In the genomic region with DNA sequence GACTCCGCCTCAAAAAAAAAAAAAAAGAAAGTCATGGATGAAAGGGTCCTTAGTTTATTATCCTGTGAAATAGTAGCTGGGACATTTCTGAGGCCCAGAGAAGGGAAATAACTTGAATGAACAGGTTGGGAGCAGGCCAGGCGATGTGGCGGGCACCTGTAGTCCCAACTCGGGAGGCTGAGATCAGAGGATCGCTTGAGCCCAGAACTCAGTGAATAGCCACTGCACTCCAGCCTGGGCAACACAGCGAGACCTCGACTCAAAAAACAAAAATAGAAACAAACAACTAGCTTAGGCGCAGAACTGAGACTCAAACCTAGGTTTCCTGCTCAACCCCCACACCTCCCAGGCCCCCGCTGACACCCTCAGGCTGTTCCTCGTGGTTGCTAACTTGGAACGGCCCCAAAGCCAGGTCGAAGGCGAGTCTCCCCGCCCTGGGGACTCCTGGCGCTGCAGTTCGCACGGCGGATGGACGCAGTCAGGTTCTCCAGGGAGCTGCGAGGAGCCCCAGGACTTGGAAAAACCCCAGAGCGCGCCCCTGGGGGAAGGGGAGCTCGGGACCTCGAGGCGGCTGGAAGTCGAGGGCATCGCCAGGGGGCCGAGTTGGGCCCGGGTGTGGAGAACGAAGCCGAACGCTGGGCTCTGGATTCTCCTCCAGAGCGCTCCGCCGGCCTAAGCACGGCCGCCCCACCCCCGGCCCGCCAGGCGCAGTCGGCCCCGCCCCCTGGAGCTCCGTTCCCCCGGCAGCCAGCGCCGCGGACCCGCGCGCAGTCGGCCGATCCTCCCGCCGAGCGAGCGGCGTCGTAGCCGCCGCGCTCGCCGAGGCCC, we compare ENCODE assay signal across 8 cellular contexts. TPM values are rescaled to one million over a fixed set of nuclear protein-coding genes. Genes with fewer than 3 reads are reported as not detected.
DNase-seq lines count a peak whose midpoint lies in the region; ATAC-seq and TF ChIP-seq lines count a peak whose summit lies in the region.

A gene with protein sequence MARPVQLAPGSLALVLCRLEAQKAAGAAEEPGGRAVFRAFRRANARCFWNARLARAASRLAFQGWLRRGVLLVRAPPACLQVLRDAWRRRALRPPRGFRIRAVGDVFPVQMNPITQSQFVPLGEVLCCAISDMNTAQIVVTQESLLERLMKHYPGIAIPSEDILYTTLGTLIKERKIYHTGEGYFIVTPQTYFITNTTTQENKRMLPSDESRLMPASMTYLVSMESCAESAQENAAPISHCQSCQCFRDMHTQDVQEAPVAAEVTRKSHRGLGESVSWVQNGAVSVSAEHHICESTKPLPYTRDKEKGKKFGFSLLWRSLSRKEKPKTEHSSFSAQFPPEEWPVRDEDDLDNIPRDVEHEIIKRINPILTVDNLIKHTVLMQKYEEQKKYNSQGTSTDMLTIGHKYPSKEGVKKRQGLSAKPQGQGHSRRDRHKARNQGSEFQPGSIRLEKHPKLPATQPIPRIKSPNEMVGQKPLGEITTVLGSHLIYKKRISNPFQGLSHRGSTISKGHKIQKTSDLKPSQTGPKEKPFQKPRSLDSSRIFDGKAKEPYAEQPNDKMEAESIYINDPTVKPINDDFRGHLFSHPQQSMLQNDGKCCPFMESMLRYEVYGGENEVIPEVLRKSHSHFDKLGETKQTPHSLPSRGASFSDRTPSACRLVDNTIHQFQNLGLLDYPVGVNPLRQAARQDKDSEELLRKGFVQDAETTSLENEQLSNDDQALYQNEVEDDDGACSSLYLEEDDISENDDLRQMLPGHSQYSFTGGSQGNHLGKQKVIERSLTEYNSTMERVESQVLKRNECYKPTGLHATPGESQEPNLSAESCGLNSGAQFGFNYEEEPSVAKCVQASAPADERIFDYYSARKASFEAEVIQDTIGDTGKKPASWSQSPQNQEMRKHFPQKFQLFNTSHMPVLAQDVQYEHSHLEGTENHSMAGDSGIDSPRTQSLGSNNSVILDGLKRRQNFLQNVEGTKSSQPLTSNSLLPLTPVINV (plus strand): TSS at position 768 of the 828 bp plus-strand sequence. CDS start 93 bp downstream, outside the sequence.

- H3K9me3 ChIP-seq in mucosa of descending colon: no peaks in the 10 kb centered on the region

- intact Hi-C loops in mucosa of descending colon (cut with DNase I, micrococcal nuclease): no loop called here

- DNase-seq in NCI-H1417 (lab: John Stamatoyannopoulos, UW) (peak; percentile 47 to 89 (median 88)), NCI-H1417 treated with DMSO at 0.1 percent for 48 hours (lab: John Stamatoyannopoulos, UW) (no peak), NCI-H748 (lab: John Stamatoyannopoulos, UW; ENCODE audit: unreplicated experiment) (peak; percentile 75), mucosa of descending colon (peak; percentile 57 to 82 (median 67))
- DNase-seq in activated CD8-positive, alpha-beta memory T cell treated with anti-CD3 and anti-CD28 coated beads for 4 hours (ENCODE audit: low read depth in 2 of 2): peak; percentile 8 to 14
- peak; percentile 14 to 42 (median 37) for DNase-seq in effector memory CD8-positive, alpha-beta T cell
- DNase-seq in stimulated activated CD8-positive, alpha-beta memory T cell treated with anti-CD3 and anti-CD28 coated beads, Interleukin-7, amount 100 ng/mL, for 1 hour (ENCODE audit: low read depth in 2 of 2): peak; percentile 2 to 29

- no peak within 1 kb of the TSS for H3K27ac Mint-ChIP-seq in effector memory CD8-positive, alpha-beta T cell

- ATAC-seq in HG02981 (IDR thresholded peaks at IDR 0.05; ENCODE audit: unreplicated experiment): peak; percentile 48
- ATAC-seq in effector memory CD8-positive, alpha-beta T cell (replicated peaks): peak; percentile 73
- peak; percentile 93 for ATAC-seq in mucosa of descending colon

- H3K36me3 ChIP-seq in mucosa of descending colon (ENCODE audit: low read depth): no peaks in the 10 kb centered on the region

- peak within 1 kb of the TSS; percentile 70 to 81 for H3K4me3 Mint-ChIP-seq in effector memory CD8-positive, alpha-beta T cell

- no peaks in the 10 kb centered on the region for H3K9me3 Mint-ChIP-seq in effector memory CD8-positive, alpha-beta T cell

- no peak for TF ChIP-seq CTCF in mucosa of descending colon (IDR thresholded peaks at IDR 0.05)

- H3K4me3 ChIP-seq in mucosa of descending colon: peak within 1 kb of the TSS; percentile 17

- H3K4me1 ChIP-seq in mucosa of descending colon (ENCODE audit: low read depth): no peaks in the 10 kb centered on the region

- peaks cover 2% of the 10 kb centered on the region for H3K36me3 Mint-ChIP-seq in effector memory CD8-positive, alpha-beta T cell (ENCODE audit: insufficient read depth)

- peaks cover 0 to 6% of the 10 kb centered on the region in 2 donors for H3K27me3 Mint-ChIP-seq in effector memory CD8-positive, alpha-beta T cell

- peaks cover 5% of the 10 kb centered on the region in 2 donors for H3K4me1 Mint-ChIP-seq in effector memory CD8-positive, alpha-beta T cell (ENCODE audit: low read depth in 2 of 2)

RNA-seq across cellular contexts. Expression of the gene that starts here (rescaled TPM):
- 1 to 10 TPM; 1.6 to 6.9 (median 2.9) TPM for total RNA-seq in mucosa of descending colon
